Comparison of ENCODE assay signal across 1 cellular context in the genomic region with DNA sequence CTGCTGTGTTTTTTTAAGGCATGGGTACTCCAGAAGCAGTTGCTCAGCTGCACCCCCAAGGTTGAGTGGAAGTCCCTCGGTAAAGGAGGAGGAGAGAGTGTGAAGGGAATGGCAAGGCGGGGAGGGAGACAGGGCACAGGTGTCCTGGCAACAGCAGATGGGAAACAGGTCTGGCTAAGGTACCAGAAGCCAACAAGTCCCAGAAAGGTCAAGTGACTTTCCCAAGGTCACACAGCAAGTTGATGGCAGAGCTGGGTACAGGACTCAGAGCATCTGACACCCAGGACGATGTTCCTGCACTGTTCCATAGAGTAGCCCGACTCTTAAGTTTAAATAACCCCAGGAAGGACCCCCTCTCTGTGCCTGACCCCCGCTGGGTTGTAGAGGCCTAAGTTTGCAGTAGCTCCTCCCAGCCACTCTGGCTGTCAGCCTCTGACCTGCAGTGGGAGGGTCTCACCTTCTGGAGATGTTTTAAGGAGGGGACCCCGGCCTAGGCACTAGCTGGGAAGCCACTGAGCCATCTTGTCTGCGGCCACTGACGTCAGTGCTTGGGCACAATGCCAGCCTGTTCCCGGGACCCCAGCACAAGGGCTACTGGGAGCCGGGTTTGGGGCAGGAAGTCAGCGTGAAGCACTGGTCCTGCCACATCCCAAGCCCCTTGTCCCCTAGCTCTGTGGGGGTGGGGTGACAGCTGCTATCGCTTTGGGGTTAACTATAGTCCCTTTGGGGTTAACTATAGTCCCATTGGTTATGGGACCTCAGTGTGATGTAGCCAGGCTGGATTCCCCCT.
TF ChIP-seq lines count a peak whose summit lies in the region.

No MANE protein-coding gene starts in this region.

TF ChIP-seq in IMR-90, 13 proteins besides CTCF, POLR2A, EP300 and RAD21:
- TF ChIP-seq MAZ (IDR thresholded peaks at IDR 0.05; ENCODE audit: borderline replicate concordance, low read depth, low read length): no peak
- TF ChIP-seq, protein P1, sequence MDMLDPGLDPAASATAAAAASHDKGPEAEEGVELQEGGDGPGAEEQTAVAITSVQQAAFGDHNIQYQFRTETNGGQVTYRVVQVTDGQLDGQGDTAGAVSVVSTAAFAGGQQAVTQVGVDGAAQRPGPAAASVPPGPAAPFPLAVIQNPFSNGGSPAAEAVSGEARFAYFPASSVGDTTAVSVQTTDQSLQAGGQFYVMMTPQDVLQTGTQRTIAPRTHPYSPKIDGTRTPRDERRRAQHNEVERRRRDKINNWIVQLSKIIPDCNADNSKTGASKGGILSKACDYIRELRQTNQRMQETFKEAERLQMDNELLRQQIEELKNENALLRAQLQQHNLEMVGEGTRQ (IDR thresholded peaks at IDR 0.05; ENCODE audit: low read depth, low read length): no peak
- no peak for TF ChIP-seq RCOR1 (IDR thresholded peaks at IDR 0.05; ENCODE audit: insufficient replicate concordance, low read length)
- no peak for TF ChIP-seq MAFK (IDR thresholded peaks at IDR 0.05; ENCODE audit: low read depth, low read length)
- TF ChIP-seq CHD1 (IDR thresholded peaks at IDR 0.05; ENCODE audit: low read depth, low read length): no peak
- TF ChIP-seq BHLHE40 (IDR thresholded peaks at IDR 0.05; ENCODE audit: low read depth, low read length): no peak
- no peak for TF ChIP-seq RFX5 (IDR thresholded peaks at IDR 0.05; ENCODE audit: low read depth, low read length)
